In the genomic region with DNA sequence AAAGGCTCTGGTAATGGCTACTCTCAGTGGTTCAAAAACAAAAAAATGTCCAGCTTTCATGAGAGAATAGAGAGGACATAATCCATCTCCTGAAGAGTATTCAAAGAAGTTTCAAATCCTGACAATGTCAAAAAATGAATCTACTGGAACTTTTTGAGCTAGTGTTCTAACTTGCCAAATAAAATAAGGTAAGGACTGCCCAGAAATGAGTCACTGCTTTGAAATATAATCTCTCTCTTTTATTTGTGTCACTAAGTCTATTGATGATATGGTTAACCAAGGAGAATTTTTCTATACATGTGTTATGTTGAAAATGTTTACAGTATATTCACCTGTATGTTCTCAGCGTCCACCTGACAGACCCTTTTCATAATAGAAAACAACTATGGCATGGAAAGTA, we compare ENCODE assay signal across 31 cellular contexts. TPM values are rescaled to one million over a fixed set of nuclear protein-coding genes. Genes with fewer than 3 reads are reported as not detected.
DNase-seq lines count a peak whose midpoint lies in the region; ATAC-seq and TF ChIP-seq lines count a peak whose summit lies in the region.
"Had no signal": no experiment of that assay in that cellular context is flagged by ENCODE, and none has a peak within 500 bp of the region (broad histone marks: within the 10 kb centered on the region; RNA-seq: fewer than 3 reads in every experiment).

No MANE protein-coding gene starts in this region.

- peaks cover 5% of the 10 kb centered on the region for H3K36me3 Mint-ChIP-seq in progenitor cell of endocrine pancreas (ENCODE audit: insufficient read depth)
- H3K36me3 Mint-ChIP-seq: stimulated activated memory B cell treated with anti-CD40 and anti-IgM and Interleukin-4, amounts not matched to agents 10 μg/mL and 1 μg/mL and 100 μg/mL, for 72 hours had no signal

- H3K4me3 Mint-ChIP-seq in progenitor cell of endocrine pancreas (ENCODE audit: low read depth) = peak overlapping the region; percentile 12
- H3K4me3 Mint-ChIP-seq: activated CD4-positive, alpha-beta T cell treated with anti-CD3 and anti-CD28 coated beads for 36 hours; activated CD8-positive, alpha-beta T cell treated with anti-CD3 and anti-CD28 coated beads, Interleukin-2, amount 10 ng/mL, durations not matched to agents 7 days and 5 days; endodermal cell; stimulated activated memory B cell treated with anti-CD40 and anti-IgM and Interleukin-4, amounts not matched to agents 10 μg/mL and 1 μg/mL and 100 μg/mL, for 72 hours had no signal

- no peaks in the 10 kb centered on the region for H3K27me3 Mint-ChIP-seq in progenitor cell of endocrine pancreas

- H3K27ac ChIP-seq in GM23248 = no peak overlapping the region
- H3K27ac ChIP-seq: VCaP had no signal

- 88 to 91% methylated on average over 1 of the region's 1 CpG for WGBS in GM23248 (ENCODE audit: low coverage in 1 of 2, low lambda C conversion rate in 2 of 2, missing lambda C conversion rate in 2 of 2), 2 experiments

- H3K9me3 Mint-ChIP-seq in progenitor cell of endocrine pancreas (ENCODE audit: low read depth) = peaks cover 3% of the 10 kb centered on the region
- H3K9me3 Mint-ChIP-seq: activated T-helper 2 cell treated with anti-CD3 and anti-CD28 coated beads, Interferon-gamma antibody, Interleukin-2, Interleukin-4, amounts not matched to agents 10 μg/mL and 5 μg/mL and 100 μg/mL, durations not matched to agents 14 hours and 24 hours and 36 hours; endodermal cell; nephron; stimulated activated memory B cell treated with anti-CD40 and anti-IgM and Interleukin-4, amounts not matched to agents 10 μg/mL and 1 μg/mL and 100 μg/mL, for 72 hours had no signal

- no peaks in the 10 kb centered on the region for H3F3A ChIP-seq in GM23248 (ENCODE audit: insufficient read depth)

- H3K9me2 ChIP-seq in GM23248 (ENCODE audit: insufficient read depth) = no peaks in the 10 kb centered on the region

- H3K9me3 ChIP-seq in GM23248 (ENCODE audit: low read depth) = no peaks in the 10 kb centered on the region

- no peak overlapping the region for H3K9ac ChIP-seq in GM23248

- DNase-seq in GM23248 (peak; percentile 37), SW480 (ENCODE audit: low spot score) (peak; percentile 32), epithelial cell of esophagus (ENCODE audit: low read depth) (peak; percentile 35), progenitor cell of endocrine pancreas (ENCODE audit: low spot score, unreplicated experiment) (no peak), SKM-1 (lab: John Stamatoyannopoulos, UW; ENCODE audit: unreplicated experiment) (no peak)
- DNase-seq: activated CD4-positive, alpha-beta T cell treated with anti-CD3 and anti-CD28 coated beads for 36 hours; activated CD8-positive, alpha-beta T cell treated with anti-CD3 and anti-CD28 coated beads, Interleukin-2, amount 10 ng/mL, durations not matched to agents 7 days and 5 days; activated naive CD4-positive, alpha-beta T cell treated with anti-CD3 and anti-CD28 coated beads, Interleukin-2, amount 50 U/mL, for 16 hours; amygdala; central memory CD4-positive, alpha-beta T cell; DND-41; endodermal cell; hippocampal formation; Karpas-422; left cardiac atrium; mammary epithelial cell; NCI-H1417 treated with DMSO at 0.1 percent for 48 hours; NCI-H2081; NCI-H2227 treated with DMSO at 0.1 percent for 48 hours; Right ventricle myocardium superior had no signal

- H3K4me1 ChIP-seq in GM23248 (ENCODE audit: insufficient read depth) = peaks cover 8% of the 10 kb centered on the region; the same call in 1 of the 2 replicates

- H3K36me3 ChIP-seq in GM23248 (ENCODE audit: low read depth) = no peaks in the 10 kb centered on the region

- no peak overlapping the region for H2AFZ ChIP-seq in GM23248

- H3K27ac Mint-ChIP-seq in progenitor cell of endocrine pancreas = no peak overlapping the region
- H3K27ac Mint-ChIP-seq: activated CD4-positive, alpha-beta T cell treated with anti-CD3 and anti-CD28 coated beads for 36 hours; activated CD8-positive, alpha-beta T cell treated with anti-CD3 and anti-CD28 coated beads, Interleukin-2, amount 10 ng/mL, durations not matched to agents 7 days and 5 days; activated T-helper 2 cell treated with anti-CD3 and anti-CD28 coated beads, Interferon-gamma antibody, Interleukin-2, Interleukin-4, amounts not matched to agents 10 μg/mL and 5 μg/mL and 100 μg/mL, durations not matched to agents 14 hours and 24 hours and 36 hours; CD14-positive monocyte; endodermal cell; nephron; stimulated activated memory B cell treated with anti-CD40 and anti-IgM and Interleukin-4, amounts not matched to agents 10 μg/mL and 1 μg/mL and 100 μg/mL, for 72 hours had no signal

- H3K4me1 Mint-ChIP-seq in progenitor cell of endocrine pancreas (ENCODE audit: low read depth) = peaks cover 35% of the 10 kb centered on the region
- H3K4me1 Mint-ChIP-seq: CD14-positive monocyte had no signal

- ATAC-seq in GM18519 (IDR thresholded peaks at IDR 0.05; ENCODE audit: low FRiP score, unreplicated experiment) (no peak), GM18868 (IDR thresholded peaks at IDR 0.05; ENCODE audit: unreplicated experiment) (no peak), HG03280 (IDR thresholded peaks at IDR 0.05; ENCODE audit: unreplicated experiment) (no peak)
- ATAC-seq: activated CD4-positive, alpha-beta T cell treated with anti-CD3 and anti-CD28 coated beads for 36 hours; activated CD8-positive, alpha-beta T cell treated with anti-CD3 and anti-CD28 coated beads, Interleukin-2, amount 10 ng/mL, durations not matched to agents 7 days and 5 days; esophagus mucosa; HepG2; left cardiac atrium; Panc1; stimulated activated memory B cell treated with anti-CD40 and anti-IgM and Interleukin-4, amounts not matched to agents 10 μg/mL and 1 μg/mL and 100 μg/mL, for 72 hours had no signal

- no peak for TF ChIP-seq CTCF in epithelial cell of esophagus (IDR thresholded peaks at IDR 0.05; ENCODE audit: insufficient read depth, low read depth, low read length, missing control alignments)
- TF ChIP-seq CTCF in progenitor cell of endocrine pancreas (IDR thresholded peaks at IDR 0.05; ENCODE audit: unreplicated experiment) = no peak

- no peaks in the 10 kb centered on the region for H4K20me1 ChIP-seq in GM23248 (ENCODE audit: insufficient read depth)

- no peaks in the 10 kb centered on the region for H3K79me2 ChIP-seq in GM23248 (ENCODE audit: insufficient read depth)

- H3K4me2 ChIP-seq in GM23248 (ENCODE audit: unreplicated experiment) = no peak overlapping the region

- in situ Hi-C loops in GM23248 (cut with MboI) = loop anchor here (10.0 to 25.0 kb wide), 2 partner anchors 290 to 853 kb away; no protein-coding TSS in a partner anchor

- no peak overlapping the region for H3K4me3 ChIP-seq in GM23248
- H3K4me3 ChIP-seq in epithelial cell of esophagus (ENCODE audit: low read length) = no peak overlapping the region

- H3K27me3 ChIP-seq in GM23248 (replicated peaks; ENCODE audit: insufficient read depth) = peaks cover 19% of the 10 kb centered on the region

RNA-seq across cellular contexts. Expression of a gene that starts 3.4 kb away (rescaled TPM):
- 0.54 and 1.6 TPM in 2 replicates for total RNA-seq in GM23248 (2014; rRNA removed; shearing (Covaris generic))
- polyA plus RNA-seq in GM23248 (2016; fragmentation: Nextera tagmentation; extraction: Ambion mirVana) = 0.15 and 0.22 TPM in 2 replicates
- 36.5 and 38.5 TPM in 2 replicates for total RNA-seq in progenitor cell of endocrine pancreas
- total RNA-seq: activated CD4-positive, alpha-beta T cell treated with anti-CD3 and anti-CD28 coated beads for 36 hours; activated CD8-positive, alpha-beta T cell treated with anti-CD3 and anti-CD28 coated beads, Interleukin-2, amount 10 ng/mL, durations not matched to agents 7 days and 5 days had no signal
- polyA plus RNA-seq: CD14-positive monocyte, mammary epithelial cell had no signal

Comparison
In these comparisons a context has a peak if more than half of its experiments do, and no peak if none do; other contexts are left out.
1. DNase-seq: peak in GM23248 (single experiment), SW480 (single experiment) and epithelial cell of esophagus (single experiment); none in progenitor cell of endocrine pancreas (single experiment) and SKM-1 (single experiment).
2. RNA of a gene that starts 3.4 kb away (total RNA-seq): 36.5 to 38.5 TPM in progenitor cell of endocrine pancreas; 0.54 to 1.6 TPM in GM23248; every median in the first group is over 10 times any median in the second.